Comparison of ENCODE assay signal across 20 cellular contexts in the genomic region with DNA sequence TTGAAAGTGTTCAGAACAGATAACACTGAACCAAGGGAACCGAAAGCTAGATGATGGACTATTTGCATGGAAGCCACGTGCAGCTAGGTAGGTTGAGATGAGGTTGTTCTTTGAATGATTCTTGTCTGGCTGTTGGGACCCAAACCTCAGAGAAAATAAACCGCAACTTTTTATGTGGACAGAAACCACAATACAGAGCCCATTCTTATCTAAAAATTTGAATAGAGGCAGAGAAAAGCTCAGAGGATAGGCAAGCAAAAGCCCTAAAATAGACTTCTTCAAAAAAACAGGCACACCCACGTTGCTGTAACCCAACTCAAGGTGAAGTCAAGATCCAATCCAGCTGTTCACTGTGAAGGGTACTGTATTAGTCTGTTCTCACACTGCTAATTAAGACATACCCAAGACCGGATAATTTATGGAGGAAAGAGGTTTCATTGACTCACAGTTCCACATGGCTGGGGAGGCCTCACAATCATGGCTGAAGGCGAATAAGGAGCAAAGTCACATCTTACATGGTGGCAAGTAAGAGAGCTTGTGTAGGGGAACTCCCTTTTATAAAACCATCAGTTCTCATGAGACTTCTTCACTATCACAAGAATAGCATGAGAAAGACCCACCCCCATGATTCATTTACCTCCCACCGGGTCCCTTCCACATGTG.
DNase-seq lines count a peak whose midpoint lies in the region; ATAC-seq, FAIRE-seq and TF ChIP-seq lines count a peak whose summit lies in the region.
"Had no signal": no experiment of that assay in that cellular context is flagged by ENCODE, and none has a peak within 500 bp of the region (broad histone marks: within the 10 kb centered on the region; RNA-seq: fewer than 3 reads in every experiment).

No MANE protein-coding gene starts in this region.

- TF ChIP-seq EP300 in GM12878 (IDR thresholded peaks at IDR 0.05; ENCODE audit: borderline replicate concordance in 1 of 2, control insufficient read depth in 1 of 2, low read depth in 2 of 2, low read length in 2 of 2) (peak in 1 of 2 experiments; percentile 67; a peak in 3 of 4 replicates), tibial nerve (IDR thresholded peaks at IDR 0.05) (no peak)

- RAD21 ChIA-PET in GM12878 (lab: Charles Lee; ENCODE audit: unreplicated experiment), result interaction anchor here (1.0 to 2.1 kb wide), 2 partner anchors 19 to 112 kb away, joined by 4 read pairs; no protein-coding TSS in a partner anchor

- 0% methylated on average over 7 of the region's 7 CpGs for WGBS in GM12878 (ENCODE audit: insufficient coverage, insufficient replicate concordance, low lambda C conversion rate, missing lambda C conversion rate)
- 87 to 89% methylated on average over 7 of the region's 7 CpGs for WGBS in tibial nerve, 2 donors

- no peak overlapping the region for H2AFZ ChIP-seq in GM12878 (ENCODE audit: control insufficient read depth, low read depth, low read length)

- TF ChIP-seq POLR2A in GM12878 (IDR thresholded peaks at IDR 0.05; ENCODE audit: low read depth, low read length) (no peak), tibial nerve (IDR thresholded peaks at IDR 0.05) (no peak)

- no peaks in the 10 kb centered on the region for H4K20me1 ChIP-seq in GM12878 (ENCODE audit: control insufficient read depth, insufficient read depth)

- peaks cover 0 to 4% of the 10 kb centered on the region in 2 donors for H3K36me3 Mint-ChIP-seq in stimulated activated naive B cell treated with anti-CD40 and anti-IgM and Interleukin-4, amounts not matched to agents 10 μg/mL and 1 μg/mL and 100 μg/mL, for 72 hours
- H3K36me3 Mint-ChIP-seq: activated naive CD8-positive, alpha-beta T cell treated with anti-CD3 and anti-CD28 coated beads for 36 hours; immature natural killer cell; T-cell had no signal

- SMC1A ChIA-PET in GM12878 (lab: Charles Lee; ENCODE audit: uncharacterized antibody, unreplicated experiment), result interaction anchor here (0.7 to 1.3 kb wide), 4 partner anchors 12 to 78 kb away, joined by 3 to 7 read pairs (median 3); no protein-coding TSS in a partner anchor

- TF ChIP-seq RAD21 in GM12878 (IDR thresholded peaks at IDR 0.05; ENCODE audit: insufficient read depth, low read depth, low read length), result no peak

- peak overlapping the region; percentile 25; the same call in 1 of the 2 replicates for H3K4me2 ChIP-seq in GM12878 (ENCODE audit: control insufficient read depth, insufficient read depth)

- H3K27me3 ChIP-seq in GM12878 (replicated peaks in 1 of 2; ENCODE audit: control insufficient read depth in 2 of 2, insufficient read depth in 2 of 2, low read length in 1 of 2) (no peaks in the 10 kb centered on the region), tibial nerve (no peaks in the 10 kb centered on the region)
- H3K27me3 ChIP-seq: neutrophil, uterus had no signal

- peak; percentile 41 for DNase-seq in GM12878 (ENCODE audit: low read depth, low spot score)
- no peak for DNase-seq in HTR-8/SVneo (ENCODE audit: insufficient read length, low spot score)
- no peak for DNase-seq in tibial nerve (ENCODE audit: low spot score in 2 of 2)
- no peak for DNase-seq in NCI-H82 (lab: John Stamatoyannopoulos, UW)
- DNase-seq in stimulated activated naive B cell treated with anti-CD40 and anti-IgM and Interleukin-4, amounts not matched to agents 10 μg/mL and 1 μg/mL and 100 μg/mL, for 72 hours, result no peak
- DNase-seq: activated CD4-positive, alpha-beta T cell treated with anti-CD3 and anti-CD28 coated beads for 1 hour; activated naive CD8-positive, alpha-beta T cell treated with anti-CD3 and anti-CD28 coated beads for 36 hours; DMS153; immature natural killer cell; mesendoderm; NCI-H1417; NCI-H446; stimulated activated naive CD4-positive, alpha-beta T cell; T-cell; uterus had no signal

- no peak overlapping the region for H3K27ac ChIP-seq in GM12878 (ENCODE audit: control insufficient read depth, insufficient read depth)
- H3K27ac ChIP-seq in tibial nerve, result no peak overlapping the region
- H3K27ac ChIP-seq: neutrophil, uterus had no signal

- H3K4me1 ChIP-seq in GM12878 (ENCODE audit: control insufficient read depth, insufficient read depth, low read length) (peaks cover 3% of the 10 kb centered on the region; the same call in 1 of the 2 replicates), tibial nerve (no peaks in the 10 kb centered on the region)
- H3K4me1 ChIP-seq: uterus had no signal

- TF ChIP-seq CTCF in GM12878 (IDR thresholded peaks at IDR 0.05 in 2 of 3, conservative IDR thresholded peaks at IDR 0.05 in 1 of 3; ENCODE audit: control insufficient read depth in 2 of 3, extremely low read depth in 1 of 3, insufficient read depth in 1 of 3, low read depth in 3 of 3, low read length in 3 of 3), result no peak
- no peak for TF ChIP-seq CTCF in tibial nerve (IDR thresholded peaks at IDR 0.05)

- peaks cover 17% of the 10 kb centered on the region for H3K9me3 ChIP-seq in GM12878 (replicated peaks; ENCODE audit: control insufficient read depth, insufficient read depth, low read length)
- H3K9me3 ChIP-seq in tibial nerve, result peaks cover 0 to 20% (median 0%) of the 10 kb centered on the region in 4 donors
- H3K9me3 ChIP-seq: neutrophil, uterus had no signal

- ATAC-seq in GM18520 (IDR thresholded peaks at IDR 0.05; ENCODE audit: unreplicated experiment) (peak; percentile 73), GM21717 (IDR thresholded peaks at IDR 0.05; ENCODE audit: unreplicated experiment) (peak; percentile 52), HG03439 (IDR thresholded peaks at IDR 0.05; ENCODE audit: unreplicated experiment) (peak; percentile 74), GM12878 (peak; percentile 85)
- ATAC-seq in stimulated activated naive B cell treated with anti-CD40 and anti-IgM and Interleukin-4, amounts not matched to agents 10 μg/mL and 1 μg/mL and 100 μg/mL, for 72 hours (replicated peaks), result no peak
- ATAC-seq: T-cell had no signal

- H3K9ac ChIP-seq in GM12878 (ENCODE audit: control insufficient read depth, insufficient read depth, low read length), result no peak overlapping the region

- H3K4me1 Mint-ChIP-seq in stimulated activated naive B cell treated with anti-CD40 and anti-IgM and Interleukin-4, amounts not matched to agents 10 μg/mL and 1 μg/mL and 100 μg/mL, for 72 hours, result no peaks in the 10 kb centered on the region
- H3K4me1 Mint-ChIP-seq: activated naive CD8-positive, alpha-beta T cell treated with anti-CD3 and anti-CD28 coated beads for 36 hours; immature natural killer cell; T-cell had no signal

- BruUV-seq in GM12878 (replicated peaks; lab: Mats Ljungman, UMichigan), result no TSS peak

- H3K27me3 Mint-ChIP-seq in stimulated activated naive B cell treated with anti-CD40 and anti-IgM and Interleukin-4, amounts not matched to agents 10 μg/mL and 1 μg/mL and 100 μg/mL, for 72 hours, result no peaks in the 10 kb centered on the region
- H3K27me3 Mint-ChIP-seq: activated naive CD8-positive, alpha-beta T cell treated with anti-CD3 and anti-CD28 coated beads for 36 hours had no signal

- POLR2A ChIA-PET in GM12878 (lab: Charles Lee), result interaction anchor here (0.6 kb wide), 1 partner anchor 419 kb away, joined by 3 read pairs; no protein-coding TSS in a partner anchor

- CTCF ChIA-PET in GM12878 (lab: Yijun Ruan, JAX), result interaction anchor here (0.6 to 1.5 kb wide), 3 partner anchors 14 to 16 kb away, joined by 3 to 6 read pairs (median 4); no protein-coding TSS in a partner anchor

- in situ Hi-C loops in GM12878 (cut with MboI), result no loop called here

- H3K4me3 ChIP-seq in GM12878 (no peak overlapping the region), tibial nerve (no peak overlapping the region)
- H3K4me3 ChIP-seq: uterus had no signal

- H3K27ac Mint-ChIP-seq in stimulated activated naive B cell treated with anti-CD40 and anti-IgM and Interleukin-4, amounts not matched to agents 10 μg/mL and 1 μg/mL and 100 μg/mL, for 72 hours, result no peak overlapping the region
- H3K27ac Mint-ChIP-seq: activated naive CD8-positive, alpha-beta T cell treated with anti-CD3 and anti-CD28 coated beads for 36 hours; immature natural killer cell; T-cell had no signal

- peaks cover 20 to 23% of the 10 kb centered on the region in 2 donors for H3K9me3 Mint-ChIP-seq in stimulated activated naive B cell treated with anti-CD40 and anti-IgM and Interleukin-4, amounts not matched to agents 10 μg/mL and 1 μg/mL and 100 μg/mL, for 72 hours

- no peaks in the 10 kb centered on the region for H3K79me2 ChIP-seq in GM12878 (ENCODE audit: control insufficient read depth, insufficient read depth, low read length)

- no peak for FAIRE-seq in GM12878 (lab: Jason Lieb, UNC)
- FAIRE-seq in HTR-8/SVneo (lab: Jason Lieb, UNC), result no peak
- FAIRE-seq: frontal cortex had no signal

- H3K4me3 Mint-ChIP-seq in stimulated activated naive B cell treated with anti-CD40 and anti-IgM and Interleukin-4, amounts not matched to agents 10 μg/mL and 1 μg/mL and 100 μg/mL, for 72 hours, result no peak overlapping the region
- H3K4me3 Mint-ChIP-seq: activated naive CD8-positive, alpha-beta T cell treated with anti-CD3 and anti-CD28 coated beads for 36 hours; immature natural killer cell; T-cell had no signal

- H3K36me3 ChIP-seq in GM12878 (ENCODE audit: control insufficient read depth in 2 of 2, insufficient read depth in 2 of 2, low read length in 1 of 2), result no peaks in the 10 kb centered on the region
- H3K36me3 ChIP-seq in tibial nerve, result peaks cover 0 to 7% (median 0%) of the 10 kb centered on the region in 3 donors
- H3K36me3 ChIP-seq: neutrophil, uterus had no signal

- intact Hi-C loops in GM12878 (cut with micrococcal nuclease; ENCODE audit: unreplicated experiment), result no loop called here

TF ChIP-seq in GM12878, 131 proteins besides CTCF, POLR2A, EP300 and RAD21 (continues in another document):
- no peak for TF ChIP-seq BMI1 (IDR thresholded peaks at IDR 0.05; ENCODE audit: borderline replicate concordance)
- TF ChIP-seq SKIL (IDR thresholded peaks at IDR 0.05; ENCODE audit: low read depth, poor library complexity, severe bottlenecking), result peak; percentile 94
- TF ChIP-seq MTA3 (IDR thresholded peaks at IDR 0.05; ENCODE audit: borderline replicate concordance, low read length), result peak; percentile 34; the same call in 1 of the 2 replicates
- TF ChIP-seq NFXL1 (IDR thresholded peaks at IDR 0.05; ENCODE audit: borderline replicate concordance), result no peak
- no peak for TF ChIP-seq RELA (IDR thresholded peaks at IDR 0.05; ENCODE audit: borderline replicate concordance, partially characterized antibody)
- no peak for TF ChIP-seq FOXK2 (IDR thresholded peaks at IDR 0.05)

Comparison
In these comparisons a context has a peak if more than half of its experiments do, and no peak if none do; other contexts are left out.
1. ATAC-seq: peak in GM18520 (single experiment), GM21717 (single experiment), HG03439 (single experiment) and GM12878 (single experiment); none in stimulated activated naive B cell treated with anti-CD40 and anti-IgM and Interleukin-4, amounts not matched to agents 10 μg/mL and 1 μg/mL and 100 μg/mL, for 72 hours (0 of 2).